Comparison of ENCODE assay signal across 12 cellular contexts in the genomic region with DNA sequence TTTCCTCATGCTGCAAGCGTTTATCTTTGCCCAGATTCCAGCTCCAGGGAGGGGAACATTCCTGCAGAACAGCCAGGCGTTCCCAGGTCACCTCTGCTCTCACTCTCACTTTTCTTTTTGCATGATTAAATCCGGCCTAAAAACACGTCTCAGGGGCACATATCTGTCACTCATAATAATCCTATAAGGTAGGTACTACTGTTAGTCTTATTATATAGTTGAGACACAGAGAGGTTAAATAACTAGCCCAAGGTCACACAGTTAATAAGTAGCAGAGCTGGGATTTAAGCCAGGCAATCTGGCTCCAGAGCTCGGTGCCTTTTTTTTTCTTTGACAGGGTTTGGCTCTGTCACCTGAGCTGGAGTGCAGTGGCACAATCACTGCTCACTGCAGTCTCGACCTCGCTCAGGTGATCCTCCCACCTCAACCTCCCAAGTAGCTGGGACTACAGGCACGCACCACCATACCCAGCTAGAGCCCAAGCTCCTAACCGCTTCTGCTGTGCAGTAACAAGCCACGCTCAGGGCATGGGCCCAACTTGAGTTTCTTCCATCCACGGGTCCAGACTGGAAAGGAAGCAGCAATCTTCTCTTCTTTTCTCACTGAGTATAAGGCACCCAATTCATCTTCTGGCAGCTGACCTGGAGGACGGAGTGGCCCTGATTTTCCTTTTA.
DNase-seq lines count a peak whose midpoint lies in the region; ATAC-seq and TF ChIP-seq lines count a peak whose summit lies in the region.
"Had no signal": no experiment of that assay in that cellular context is flagged by ENCODE, and none has a peak within 500 bp of the region (broad histone marks: within the 10 kb centered on the region; RNA-seq: fewer than 3 reads in every experiment).

No MANE protein-coding gene starts in this region.

- no peak for ATAC-seq in activated T-cell treated with anti-CD3 and anti-CD28 coated beads, Interleukin-2, amount 50 U/mL, for 72 hours (replicated peaks in 1 of 2)
- ATAC-seq in activated CD8-positive, alpha-beta memory T cell treated with anti-CD3 and anti-CD28 coated beads, Interleukin-2, amount 10 ng/mL, durations not matched to agents 7 days and 5 days, result no peak
- ATAC-seq: T-helper 17 cell had no signal

- no peak for TF ChIP-seq POLR2A in stomach (IDR thresholded peaks at IDR 0.05)

- intact Hi-C loops in stomach (cut with DNase I; ENCODE audit: low total_unique reads), result no loop called here

- H3K4me1 ChIP-seq in duodenal mucosa (ENCODE audit: control insufficient read depth in 1 of 2, insufficient read depth in 2 of 2, low read length in 2 of 2), result peaks cover 10 to 15% of the 10 kb centered on the region in 2 donors
- H3K4me1 ChIP-seq in stomach, result peaks cover 9 to 23% (median 22%) of the 10 kb centered on the region in 4 donors
- H3K4me1 ChIP-seq: uterus had no signal

- H3K27me3 Mint-ChIP-seq in activated T-cell treated with anti-CD3 and anti-CD28 coated beads, Interleukin-2, amount 50 U/mL, for 72 hours (ENCODE audit: low read depth), result no peaks in the 10 kb centered on the region
- no peaks in the 10 kb centered on the region for H3K27me3 Mint-ChIP-seq in activated CD8-positive, alpha-beta memory T cell treated with anti-CD3 and anti-CD28 coated beads, Interleukin-2, amount 10 ng/mL, durations not matched to agents 7 days and 5 days

- CTCF ChIA-PET in activated CD8-positive, alpha-beta memory T cell treated with anti-CD3 and anti-CD28 coated beads, Interleukin-2, amount 10 ng/mL, durations not matched to agents 7 days and 5 days (lab: Charles Lee), result no interaction called here

- H3K4me3 Mint-ChIP-seq in activated T-cell treated with anti-CD3 and anti-CD28 coated beads, Interleukin-2, amount 50 U/mL, for 72 hours, result no peak overlapping the region
- no peak overlapping the region for H3K4me3 Mint-ChIP-seq in activated CD8-positive, alpha-beta memory T cell treated with anti-CD3 and anti-CD28 coated beads, Interleukin-2, amount 10 ng/mL, durations not matched to agents 7 days and 5 days
- H3K4me3 Mint-ChIP-seq: T-helper 17 cell had no signal

- no peak for TF ChIP-seq CTCF in stomach (IDR thresholded peaks at IDR 0.05)

- no peak overlapping the region for H3K27ac Mint-ChIP-seq in activated T-cell treated with anti-CD3 and anti-CD28 coated beads, Interleukin-2, amount 50 U/mL, for 72 hours
- no peak overlapping the region for H3K27ac Mint-ChIP-seq in activated CD8-positive, alpha-beta memory T cell treated with anti-CD3 and anti-CD28 coated beads, Interleukin-2, amount 10 ng/mL, durations not matched to agents 7 days and 5 days
- H3K27ac Mint-ChIP-seq: T-helper 17 cell had no signal

- H3K9ac ChIP-seq in duodenal mucosa (ENCODE audit: low read depth in 1 of 2, low read length in 2 of 2), result no peak overlapping the region

- H3K9me3 ChIP-seq in duodenal mucosa (ENCODE audit: control insufficient read depth in 1 of 2, low read length in 2 of 2) (no peaks in the 10 kb centered on the region), stomach (no peaks in the 10 kb centered on the region)
- H3K9me3 ChIP-seq: uterus had no signal

- no peak for TF ChIP-seq EP300 in stomach (IDR thresholded peaks at IDR 0.05)

- 46 to 58% (median 46%) methylated on average over 12 of the region's 12 CpGs for WGBS in stomach, 5 donors

- H3K36me3 ChIP-seq in duodenal mucosa (ENCODE audit: control insufficient read depth in 1 of 2, insufficient read depth in 2 of 2, low read length in 2 of 2) (no peaks in the 10 kb centered on the region), stomach (no peaks in the 10 kb centered on the region)
- H3K36me3 ChIP-seq: uterus had no signal

- H3K27ac ChIP-seq in duodenal mucosa (ENCODE audit: low read depth, low read length), result peak overlapping the region; percentile 30
- H3K27ac ChIP-seq in stomach, result peak overlapping the region; percentile 70 to 84 (median 78)
- H3K27ac ChIP-seq: uterus had no signal

- no peaks in the 10 kb centered on the region for H3K9me3 Mint-ChIP-seq in activated T-cell treated with anti-CD3 and anti-CD28 coated beads, Interleukin-2, amount 50 U/mL, for 72 hours
- no peaks in the 10 kb centered on the region for H3K9me3 Mint-ChIP-seq in activated CD8-positive, alpha-beta memory T cell treated with anti-CD3 and anti-CD28 coated beads, Interleukin-2, amount 10 ng/mL, durations not matched to agents 7 days and 5 days (ENCODE audit: low read depth)

- H3K4me1 Mint-ChIP-seq in activated T-cell treated with anti-CD3 and anti-CD28 coated beads, Interleukin-2, amount 50 U/mL, for 72 hours (ENCODE audit: low read depth), result no peaks in the 10 kb centered on the region
- peaks cover 1% of the 10 kb centered on the region for H3K4me1 Mint-ChIP-seq in activated CD8-positive, alpha-beta memory T cell treated with anti-CD3 and anti-CD28 coated beads, Interleukin-2, amount 10 ng/mL, durations not matched to agents 7 days and 5 days

- H3K36me3 Mint-ChIP-seq in activated T-cell treated with anti-CD3 and anti-CD28 coated beads, Interleukin-2, amount 50 U/mL, for 72 hours (ENCODE audit: insufficient read depth in 2 of 2), result no peaks in the 10 kb centered on the region
- no peaks in the 10 kb centered on the region for H3K36me3 Mint-ChIP-seq in activated CD8-positive, alpha-beta memory T cell treated with anti-CD3 and anti-CD28 coated beads, Interleukin-2, amount 10 ng/mL, durations not matched to agents 7 days and 5 days

- H3K4me3 ChIP-seq in duodenal mucosa (ENCODE audit: low read depth in 1 of 2, low read length in 2 of 2), result no peak overlapping the region
- H3K4me3 ChIP-seq in stomach, result no peak overlapping the region
- H3K4me3 ChIP-seq: uterus had no signal

- DNase-seq in HuH-7 (ENCODE audit: low spot score), result peak; percentile 59
- peak; percentile 99 for DNase-seq in kidney tubule cell (ENCODE audit: low spot score)
- DNase-seq in stomach, result peak; percentile 62
- no peak for DNase-seq in activated CD4-positive, alpha-beta T cell treated with anti-CD3 and anti-CD28 coated beads, Interleukin-2, amount 50 U/mL, for 48 hours
- DNase-seq in activated T-cell treated with anti-CD3 and anti-CD28 coated beads, Interleukin-2, amount 50 U/mL, for 72 hours, result no peak
- DNase-seq in activated CD8-positive, alpha-beta memory T cell treated with anti-CD3 and anti-CD28 coated beads, Interleukin-2, amount 10 ng/mL, durations not matched to agents 7 days and 5 days, result no peak
- DNase-seq: DMS53, NCI-H187, posterior cingulate gyrus, T-helper 17 cell, uterus had no signal

- H3K27me3 ChIP-seq in duodenal mucosa (ENCODE audit: control insufficient read depth in 1 of 2, insufficient read depth in 2 of 2, low read length in 2 of 2) (no peaks in the 10 kb centered on the region), stomach (no peaks in the 10 kb centered on the region)
- H3K27me3 ChIP-seq: uterus had no signal

Comparison
In these comparisons a context has a peak if more than half of its experiments do, and no peak if none do; other contexts are left out.
1. DNase-seq: peak in HuH-7 (single experiment), kidney tubule cell (single experiment) and stomach (single experiment); none in activated CD4-positive, alpha-beta T cell treated with anti-CD3 and anti-CD28 coated beads, Interleukin-2, amount 50 U/mL, for 48 hours (0 of 2), activated T-cell treated with anti-CD3 and anti-CD28 coated beads, Interleukin-2, amount 50 U/mL, for 72 hours (0 of 2) and activated CD8-positive, alpha-beta memory T cell treated with anti-CD3 and anti-CD28 coated beads, Interleukin-2, amount 10 ng/mL, durations not matched to agents 7 days and 5 days (single experiment).